In genomic region chr2:182610231-182610630, GRCh38 we compare ENCODE assay signal across 27 cellular contexts.
"Had no signal": no experiment of that assay in that cellular context is flagged by ENCODE, and none has a peak within 500 bp of the region (broad histone marks: within the 10 kb centered on the region; RNA-seq: fewer than 3 reads in every experiment).

No MANE protein-coding gene starts in this region.

- H3K27ac ChIP-seq: left lung, lower lobe of right lung, pancreas, prostate gland, skin epidermis, stomach, testis, thyroid gland, transverse colon, upper lobe of left lung, vagina had no signal

- H3K27me3 ChIP-seq: left lung, pancreas, stomach, testis, thyroid gland, transverse colon, upper lobe of left lung, vagina had no signal

- H3K36me3 ChIP-seq: left lung, lower lobe of right lung, pancreas, prostate gland, stomach, thyroid gland, transverse colon, upper lobe of left lung, vagina had no signal

- ATAC-seq: left colon; left lung; lower lobe of right lung; naive thymus-derived CD8-positive, alpha-beta T cell; pancreas; right cardiac atrium; sciatic nerve; stimulated activated naive B cell treated with anti-CD40 and anti-IgM and Interleukin-4, amounts not matched to agents 10 μg/mL and 1 μg/mL and 100 μg/mL, for 72 hours; stimulated activated naive CD8-positive, alpha-beta T cell treated with anti-CD3 and anti-CD28 coated beads, Interleukin-15, Interleukin-2, amounts not matched to agents 100 U/mL and 50 U/mL, for 24 hours had no signal

- H3K9me3 ChIP-seq: left lung, lower lobe of right lung, pancreas, prostate gland, testis, thyroid gland, transverse colon, upper lobe of left lung, vagina had no signal

- H3K4me3 ChIP-seq: left lung, lower lobe of right lung, pancreas, prostate gland, skin epidermis, stomach, testis, thyroid gland, transverse colon, upper lobe of left lung, vagina had no signal

- DNase-seq: immature natural killer cell; kidney; left colon; left lung; lower lobe of right lung; mammary epithelial cell; mesenchymal stem cell; naive thymus-derived CD8-positive, alpha-beta T cell; pancreas; posterior cingulate gyrus; retina; right cardiac atrium; stimulated activated CD4-positive, alpha-beta T cell treated with anti-CD3 and anti-CD28 coated beads, Interleukin-12 subunit alpha, Interleukin-12 subunit beta, amount 100 ng/mL, for 4 hours; stimulated activated CD4-positive, alpha-beta T cell treated with anti-CD3 and anti-CD28 coated beads, Interleukin-15, amount 100 ng/mL, for 24 hours; stimulated activated CD4-positive, alpha-beta T cell treated with anti-CD3 and anti-CD28 coated beads, Interleukin-2, amount 100 ng/mL, for 24 hours; stimulated activated CD4-positive, alpha-beta T cell treated with anti-CD3 and anti-CD28 coated beads, Interleukin-4, amount 100 ng/mL, for 1 hour; stimulated activated naive B cell treated with anti-CD40 and anti-IgM and Interleukin-4, amounts not matched to agents 10 μg/mL and 1 μg/mL and 100 μg/mL, for 72 hours; stimulated activated naive CD8-positive, alpha-beta T cell treated with anti-CD3 and anti-CD28 coated beads, Interleukin-15, Interleukin-2, amounts not matched to agents 100 U/mL and 50 U/mL, for 24 hours; stomach; testis; thyroid gland; transverse colon; upper lobe of left lung had no signal

- H3K4me1 ChIP-seq: left lung, lower lobe of right lung, pancreas, prostate gland, stomach, testis, thyroid gland, transverse colon, upper lobe of left lung, vagina had no signal
